ENCODE assay signal across 16 cellular contexts in genomic region chr10:6234371-6234770, GRCh38.
"Had no signal": no experiment of that assay in that cellular context is flagged by ENCODE, and none has a peak within 500 bp of the region (broad histone marks: within the 10 kb centered on the region; RNA-seq: fewer than 3 reads in every experiment).

No MANE protein-coding gene starts in this region.

- H3K4me3 Mint-ChIP-seq: memory B cell, natural killer cell had no signal

- H3K4me3 ChIP-seq: left ventricle myocardium inferior, thyroid gland, vagina had no signal

- H3K9me3 ChIP-seq: left ventricle myocardium inferior, thyroid gland, vagina had no signal

- ATAC-seq: natural killer cell had no signal

- H3K36me3 Mint-ChIP-seq: natural killer cell had no signal

- H3K27ac Mint-ChIP-seq: memory B cell, natural killer cell had no signal

- DNase-seq: activated effector memory CD4-positive, alpha-beta T cell treated with Interleukin-2 at 50 U/mL for 16 hours; activated T-cell treated with anti-CD3 and anti-CD28 coated beads, Interleukin-2, amount 50 U/mL, for 1 hour; caudate nucleus; cortex of kidney; effector CD8-positive, alpha-beta T cell; left ventricle myocardium inferior; natural killer cell; retina; stimulated activated CD4-positive, alpha-beta T cell treated with anti-CD3 and anti-CD28 coated beads, Interleukin-15, amount 100 ng/mL, for 24 hours; stimulated activated CD4-positive, alpha-beta T cell treated with anti-CD3 and anti-CD28 coated beads, Interleukin-4, amount 100 ng/mL, for 24 hours; SW 1271; thyroid gland had no signal

- FAIRE-seq: astrocyte, keratinocyte had no signal

- H3K27me3 Mint-ChIP-seq: memory B cell had no signal

- H3K4me1 Mint-ChIP-seq: memory B cell had no signal

- H3K4me1 ChIP-seq: thyroid gland, vagina had no signal

- H3K27me3 ChIP-seq: thyroid gland, vagina had no signal

- H3K9me3 Mint-ChIP-seq: natural killer cell had no signal

- H3K27ac ChIP-seq: left ventricle myocardium inferior, thyroid gland, vagina had no signal
